Comparison of ENCODE assay signal across 18 cellular contexts in genomic region chr17:19273731-19274130, GRCh38. TPM values are rescaled to one million over a fixed set of nuclear protein-coding genes. Genes with fewer than 3 reads are reported as not detected.
DNase-seq lines count a peak whose midpoint lies in the region; ATAC-seq and TF ChIP-seq lines count a peak whose summit lies in the region.
"Had no signal": no experiment of that assay in that cellular context is flagged by ENCODE, and none has a peak within 500 bp of the region (broad histone marks: within the 10 kb centered on the region; RNA-seq: fewer than 3 reads in every experiment).

No MANE protein-coding gene starts in this region.

- H3K4me1 Mint-ChIP-seq in activated T-helper 1 cell treated with anti-CD3 and anti-CD28 coated beads, Interleukin-12 subunit alpha, Interleukin-12 subunit beta, Interleukin-2, Interleukin-4 antibody, amounts not matched to agents 30 ng/mL and 10 ng/mL and 1 ng/mL, durations not matched to agents 14 hours and 24 hours and 36 hours (ENCODE audit: low read depth), result peaks cover 7% of the 10 kb centered on the region

- peaks cover 11% of the 10 kb centered on the region for H3K4me1 ChIP-seq in colonic mucosa

- no peak overlapping the region for H3K27ac Mint-ChIP-seq in activated T-helper 1 cell treated with anti-CD3 and anti-CD28 coated beads, Interleukin-12 subunit alpha, Interleukin-12 subunit beta, Interleukin-2, Interleukin-4 antibody, amounts not matched to agents 30 ng/mL and 10 ng/mL and 1 ng/mL, durations not matched to agents 14 hours and 24 hours and 36 hours
- H3K27ac Mint-ChIP-seq: GM23338 had no signal

- no peaks in the 10 kb centered on the region for H3K9me3 ChIP-seq in colonic mucosa
- H3K9me3 ChIP-seq: Peyer's patch had no signal

- H3K9ac ChIP-seq in colonic mucosa (ENCODE audit: low read depth in 2 of 2, low read length in 2 of 2), result no peak overlapping the region

- H3K27me3 Mint-ChIP-seq in activated T-helper 1 cell treated with anti-CD3 and anti-CD28 coated beads, Interleukin-12 subunit alpha, Interleukin-12 subunit beta, Interleukin-2, Interleukin-4 antibody, amounts not matched to agents 30 ng/mL and 10 ng/mL and 1 ng/mL, durations not matched to agents 14 hours and 24 hours and 36 hours (ENCODE audit: insufficient read depth), result peaks cover 14% of the 10 kb centered on the region
- H3K27me3 Mint-ChIP-seq: CD4-positive, CD25-positive, alpha-beta regulatory T cell had no signal

- no peaks in the 10 kb centered on the region for H3K9me3 Mint-ChIP-seq in activated T-helper 1 cell treated with anti-CD3 and anti-CD28 coated beads, Interleukin-12 subunit alpha, Interleukin-12 subunit beta, Interleukin-2, Interleukin-4 antibody, amounts not matched to agents 30 ng/mL and 10 ng/mL and 1 ng/mL, durations not matched to agents 14 hours and 24 hours and 36 hours
- H3K9me3 Mint-ChIP-seq: CD4-positive, CD25-positive, alpha-beta regulatory T cell; GM23338 had no signal

- no peaks in the 10 kb centered on the region for H3K36me3 ChIP-seq in colonic mucosa
- H3K36me3 ChIP-seq: Peyer's patch had no signal

- H3K4me3 Mint-ChIP-seq in activated T-helper 1 cell treated with anti-CD3 and anti-CD28 coated beads, Interleukin-12 subunit alpha, Interleukin-12 subunit beta, Interleukin-2, Interleukin-4 antibody, amounts not matched to agents 30 ng/mL and 10 ng/mL and 1 ng/mL, durations not matched to agents 14 hours and 24 hours and 36 hours, result no peak overlapping the region
- H3K4me3 Mint-ChIP-seq: CD4-positive, CD25-positive, alpha-beta regulatory T cell; GM23338 had no signal

- H3K27ac ChIP-seq in angular gyrus (ENCODE audit: low read depth, low read length) (peak overlapping the region; percentile 64), layer of hippocampus (ENCODE audit: low read depth, low read length) (peak overlapping the region; percentile 50), substantia nigra (ENCODE audit: low read depth, low read length, poor library complexity, severe bottlenecking) (peak overlapping the region; percentile 91), colonic mucosa (no peak overlapping the region)

- no peaks in the 10 kb centered on the region for H3K36me3 Mint-ChIP-seq in activated T-helper 1 cell treated with anti-CD3 and anti-CD28 coated beads, Interleukin-12 subunit alpha, Interleukin-12 subunit beta, Interleukin-2, Interleukin-4 antibody, amounts not matched to agents 30 ng/mL and 10 ng/mL and 1 ng/mL, durations not matched to agents 14 hours and 24 hours and 36 hours (ENCODE audit: low read depth)

- TF ChIP-seq POLR2A in NB4 (IDR thresholded peaks at IDR 0.05; ENCODE audit: extremely low read depth, insufficient read length), result no peak

- peak; percentile 57 for DNase-seq in NB4 (ENCODE audit: low read depth)
- DNase-seq in substantia nigra (lab: John Stamatoyannopoulos, UW), result no peak
- DNase-seq in activated T-helper 1 cell treated with anti-CD3 and anti-CD28 coated beads, Interleukin-12 subunit alpha, Interleukin-12 subunit beta, Interleukin-2, Interleukin-4 antibody, amounts not matched to agents 30 ng/mL and 10 ng/mL and 1 ng/mL, durations not matched to agents 14 hours and 24 hours and 36 hours (ENCODE audit: low spot score), result no peak
- no peak for DNase-seq in colonic mucosa
- DNase-seq: AML-193; Calu3; CD4-positive, CD25-positive, alpha-beta regulatory T cell; KBM-7; NCI-H1105 treated with DMSO at 0.1 percent for 48 hours; NCI-H2029; NCI-H510A; NCI-H82; Peyer's patch; SHP77 treated with DMSO at 0.1 percent for 48 hours had no signal

- intact Hi-C loops in activated T-helper 1 cell treated with anti-CD3 and anti-CD28 coated beads, Interleukin-12 subunit alpha, Interleukin-12 subunit beta, Interleukin-2, Interleukin-4 antibody, amounts not matched to agents 30 ng/mL and 10 ng/mL and 1 ng/mL, durations not matched to agents 14 hours and 24 hours and 36 hours (cut with micrococcal nuclease), result no loop called here
- intact Hi-C loops in colonic mucosa (cut with DNase I), result no loop called here

- H3K27me3 ChIP-seq in layer of hippocampus (ENCODE audit: control insufficient read depth, insufficient read depth, low read length), result no peaks in the 10 kb centered on the region
- no peaks in the 10 kb centered on the region for H3K27me3 ChIP-seq in colonic mucosa
- H3K27me3 ChIP-seq: Peyer's patch had no signal

- ATAC-seq in GM19023 (IDR thresholded peaks at IDR 0.05; ENCODE audit: unreplicated experiment), result no peak
- ATAC-seq: GM23338 had no signal

- TF ChIP-seq CTCF in NB4 (IDR thresholded peaks at IDR 0.05; ENCODE audit: low read depth, low read length), result no peak
- no peak for TF ChIP-seq CTCF in colonic mucosa (IDR thresholded peaks at IDR 0.05)

- no peak overlapping the region for H3K4me3 ChIP-seq in NB4 (ENCODE audit: low read depth, low read length)
- H3K4me3 ChIP-seq in colonic mucosa, result no peak overlapping the region
- H3K4me3 ChIP-seq: GM23338, Peyer's patch had no signal

RNA-seq across cellular contexts. Expression of gene EPN2, which starts 36.6 kb away (rescaled TPM):
- total RNA-seq in activated T-helper 1 cell treated with anti-CD3 and anti-CD28 coated beads, Interleukin-12 subunit alpha, Interleukin-12 subunit beta, Interleukin-2, Interleukin-4 antibody, amounts not matched to agents 30 ng/mL and 10 ng/mL and 1 ng/mL, durations not matched to agents 14 hours and 24 hours and 36 hours, result 7.0 and 9.3 TPM in 2 replicates
- 10 to 100 TPM; 34.7 to 36.3 TPM for total RNA-seq in colonic mucosa
